Comparison of ENCODE assay signal across 8 cellular contexts in the genomic region with DNA sequence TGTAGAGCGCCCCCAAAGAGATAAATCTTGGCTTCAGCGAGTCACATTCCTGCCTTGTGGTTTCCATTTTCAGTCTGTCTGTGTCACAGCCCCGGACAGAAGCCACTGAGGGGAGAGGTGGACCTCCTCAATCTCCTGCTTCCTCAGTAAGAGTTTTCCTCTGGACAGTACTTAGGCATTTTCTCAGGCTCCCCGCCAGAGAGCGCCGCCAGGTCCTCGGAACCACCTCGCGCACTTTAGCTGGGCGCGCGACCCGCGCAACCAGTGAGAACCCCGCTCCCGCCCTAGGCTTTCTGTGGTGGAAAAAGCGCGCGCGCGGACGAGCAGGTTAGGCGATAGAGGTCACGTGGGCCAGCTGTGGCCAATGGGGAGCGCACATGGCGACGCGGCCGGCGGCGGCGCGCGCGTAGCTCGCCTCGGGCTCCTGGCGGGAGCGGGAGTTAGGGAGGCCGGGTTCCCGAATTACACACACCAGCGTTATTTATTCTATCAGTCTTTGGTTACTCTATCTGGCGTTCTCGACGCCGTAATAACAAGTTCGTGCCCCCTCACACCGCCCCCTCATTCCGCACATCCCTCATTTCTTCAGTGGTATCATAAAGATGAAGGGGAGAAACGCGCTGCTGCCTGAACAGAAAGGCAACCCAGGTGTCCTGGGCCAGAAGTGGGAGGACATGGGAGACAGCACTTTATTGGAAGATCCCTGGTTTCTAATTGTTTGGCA. TPM values are rescaled to one million over a fixed set of nuclear protein-coding genes. Genes with fewer than 3 reads are reported as not detected.
DNase-seq lines count a peak whose midpoint lies in the region; ATAC-seq and TF ChIP-seq lines count a peak whose summit lies in the region.

No MANE protein-coding gene starts in this region.

- DNase-seq in NCI-H1105 (lab: John Stamatoyannopoulos, UW) (peak; percentile 84), SKM-1 (lab: John Stamatoyannopoulos, UW; ENCODE audit: unreplicated experiment) (peak; percentile 97), Right ventricle myocardium inferior (ENCODE audit: missing footprints) (peak; percentile 100), ovary (peak; percentile 96 to 99 (median 97)), thyroid gland (peak; percentile 100)
- peak; percentile 98 for DNase-seq in activated naive CD8-positive, alpha-beta T cell treated with anti-CD3 and anti-CD28 coated beads for 36 hours

- no peaks in the 10 kb centered on the region for H3K4me1 ChIP-seq in ovary (ENCODE audit: insufficient read depth)
- H3K4me1 ChIP-seq in thyroid gland, result peaks cover 0 to 6% of the 10 kb centered on the region in 2 donors

- no peaks in the 10 kb centered on the region for H3K27me3 ChIP-seq in ovary
- H3K27me3 ChIP-seq in thyroid gland, result no peaks in the 10 kb centered on the region

- H3K9me3 ChIP-seq in ovary (no peaks in the 10 kb centered on the region), thyroid gland (no peaks in the 10 kb centered on the region)

- H3K27ac Mint-ChIP-seq in activated naive CD8-positive, alpha-beta T cell treated with anti-CD3 and anti-CD28 coated beads for 36 hours, result peak overlapping the region; percentile 93

- no peaks in the 10 kb centered on the region for H3K9me3 Mint-ChIP-seq in activated naive CD8-positive, alpha-beta T cell treated with anti-CD3 and anti-CD28 coated beads for 36 hours

- H3K27ac ChIP-seq in ovary (peak overlapping the region; percentile 75 to 83), thyroid gland (peak overlapping the region; percentile 61 to 79 (median 74))

- intact Hi-C loops in Right ventricle myocardium inferior (cut with DNase I), result loop anchor here (1.0 to 5.0 kb wide), 5 partner anchors 20 to 336 kb away; a partner anchor contains a TSS
- intact Hi-C loops in ovary (cut with DNase I), result loop anchor here in 3 of 4 donors (5.0 to 10.0 kb wide), 3 partner anchors 174 to 332 kb away; no protein-coding TSS in a partner anchor
- intact Hi-C loops in thyroid gland (cut with DNase I), result loop anchor here (10.0 kb wide), 1 partner anchor 332 kb away; no protein-coding TSS in a partner anchor

- 0% methylated on average over 51 of the region's 51 CpGs for WGBS in ovary, 3 donors
- WGBS in thyroid gland, 2 donors, result 1% methylated on average over 20 to 45 of the region's 51 CpGs

- TF ChIP-seq CTCF in GM12872 (IDR thresholded peaks at IDR 0.05; ENCODE audit: insufficient read depth, low read depth, low read length) (peak; percentile 69), ovary (IDR thresholded peaks at IDR 0.05) (peak; percentile 58 to 83 (median 83)), thyroid gland (IDR thresholded peaks at IDR 0.05) (peak; percentile 23 to 78 (median 66))

- TF ChIP-seq EP300 in ovary (IDR thresholded peaks at IDR 0.05), result no peak

- H3K36me3 ChIP-seq in ovary, result no peaks in the 10 kb centered on the region
- no peaks in the 10 kb centered on the region for H3K36me3 ChIP-seq in thyroid gland

- ATAC-seq in HG02642 (IDR thresholded peaks at IDR 0.05; ENCODE audit: poor library complexity, unreplicated experiment) (peak; percentile 98), Right ventricle myocardium inferior (peak; percentile 100)

- H3K27me3 Mint-ChIP-seq in activated naive CD8-positive, alpha-beta T cell treated with anti-CD3 and anti-CD28 coated beads for 36 hours, result no peaks in the 10 kb centered on the region

- TF ChIP-seq POLR2A in ovary (IDR thresholded peaks at IDR 0.05) (peak; percentile 54), thyroid gland (IDR thresholded peaks at IDR 0.05) (peak in 1 of 2 donors; percentile 76)

- peaks cover 13% of the 10 kb centered on the region for H3K4me1 Mint-ChIP-seq in activated naive CD8-positive, alpha-beta T cell treated with anti-CD3 and anti-CD28 coated beads for 36 hours

- H3K4me3 Mint-ChIP-seq in activated naive CD8-positive, alpha-beta T cell treated with anti-CD3 and anti-CD28 coated beads for 36 hours, result peak overlapping the region; percentile 88

- no peaks in the 10 kb centered on the region for H3K36me3 Mint-ChIP-seq in activated naive CD8-positive, alpha-beta T cell treated with anti-CD3 and anti-CD28 coated beads for 36 hours

- H3K4me3 ChIP-seq in ovary (peak overlapping the region; percentile 26), thyroid gland (replicated peaks in 1 of 3) (peak overlapping the region in 2 of 3 donors; percentile 38 to 45)

RNA-seq across cellular contexts. Expression of a gene that starts 19.4 kb away (rescaled TPM):
- under 1 TPM; 0.10 to 0.29 TPM for total RNA-seq in activated naive CD8-positive, alpha-beta T cell treated with anti-CD3 and anti-CD28 coated beads for 36 hours
- total RNA-seq in Right ventricle myocardium inferior, result not detected
- not detected for total RNA-seq in ovary
- not detected for polyA plus RNA-seq in ovary
- total RNA-seq in thyroid gland, result not detected

RNA-seq across cellular contexts. Expression of a gene that starts 19.5 kb away (rescaled TPM):
- total RNA-seq in activated naive CD8-positive, alpha-beta T cell treated with anti-CD3 and anti-CD28 coated beads for 36 hours, result 10 to 100 TPM; 48.4 to 56.6 TPM
- total RNA-seq in Right ventricle myocardium inferior (26.4 TPM), ovary (10 to 100 TPM; 33.3 to 73.7 (median 46.2) TPM), thyroid gland (10 to 100 TPM; 32.4 to 55.3 (median 37.2) TPM)
- 10 to 100 TPM; 21.7 to 50.7 TPM for polyA plus RNA-seq in ovary

RNA-seq across cellular contexts. Expression of a gene that starts 35.8 kb away (rescaled TPM):
- total RNA-seq in activated naive CD8-positive, alpha-beta T cell treated with anti-CD3 and anti-CD28 coated beads for 36 hours, result 1 to 10 TPM; 2.8 to 3.1 TPM
- total RNA-seq in Right ventricle myocardium inferior (0.38 TPM), ovary (1 to 10 TPM; 1.3 to 3.7 (median 2.1) TPM), thyroid gland (1 to 10 TPM in 1 of 4 donors, not detected in 3; 1.4 TPM)
- polyA plus RNA-seq in ovary, result 1 to 10 TPM; 1.1 to 1.2 TPM

Comparison
In these comparisons a context has a peak if more than half of its experiments do, and no peak if none do; other contexts are left out.
1. Peak in every context shown above with its lines: DNase-seq, ATAC-seq, H3K4me3 ChIP-seq and H3K27ac ChIP-seq.